1 cellular context compared by ENCODE assay signal in genomic region chr9:87562062-87562461, GRCh38.
TF ChIP-seq lines count a peak whose summit lies in the region.

No MANE protein-coding gene starts in this region.

TF ChIP-seq in GM12878, 131 proteins besides CTCF, POLR2A, EP300 and RAD21 (continued from another document):
- TF ChIP-seq, protein P1, sequence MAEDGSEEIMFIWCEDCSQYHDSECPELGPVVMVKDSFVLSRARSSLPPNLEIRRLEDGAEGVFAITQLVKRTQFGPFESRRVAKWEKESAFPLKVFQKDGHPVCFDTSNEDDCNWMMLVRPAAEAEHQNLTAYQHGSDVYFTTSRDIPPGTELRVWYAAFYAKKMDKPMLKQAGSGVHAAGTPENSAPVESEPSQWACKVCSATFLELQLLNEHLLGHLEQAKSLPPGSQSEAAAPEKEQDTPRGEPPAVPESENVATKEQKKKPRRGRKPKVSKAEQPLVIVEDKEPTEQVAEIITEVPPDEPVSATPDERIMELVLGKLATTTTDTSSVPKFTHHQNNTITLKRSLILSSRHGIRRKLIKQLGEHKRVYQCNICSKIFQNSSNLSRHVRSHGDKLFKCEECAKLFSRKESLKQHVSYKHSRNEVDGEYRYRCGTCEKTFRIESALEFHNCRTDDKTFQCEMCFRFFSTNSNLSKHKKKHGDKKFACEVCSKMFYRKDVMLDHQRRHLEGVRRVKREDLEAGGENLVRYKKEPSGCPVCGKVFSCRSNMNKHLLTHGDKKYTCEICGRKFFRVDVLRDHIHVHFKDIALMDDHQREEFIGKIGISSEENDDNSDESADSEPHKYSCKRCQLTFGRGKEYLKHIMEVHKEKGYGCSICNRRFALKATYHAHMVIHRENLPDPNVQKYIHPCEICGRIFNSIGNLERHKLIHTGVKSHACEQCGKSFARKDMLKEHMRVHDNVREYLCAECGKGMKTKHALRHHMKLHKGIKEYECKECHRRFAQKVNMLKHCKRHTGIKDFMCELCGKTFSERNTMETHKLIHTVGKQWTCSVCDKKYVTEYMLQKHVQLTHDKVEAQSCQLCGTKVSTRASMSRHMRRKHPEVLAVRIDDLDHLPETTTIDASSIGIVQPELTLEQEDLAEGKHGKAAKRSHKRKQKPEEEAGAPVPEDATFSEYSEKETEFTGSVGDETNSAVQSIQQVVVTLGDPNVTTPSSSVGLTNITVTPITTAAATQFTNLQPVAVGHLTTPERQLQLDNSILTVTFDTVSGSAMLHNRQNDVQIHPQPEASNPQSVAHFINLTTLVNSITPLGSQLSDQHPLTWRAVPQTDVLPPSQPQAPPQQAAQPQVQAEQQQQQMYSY (CRISPR knock-in tag; IDR thresholded peaks at IDR 0.05): no peak
- TF ChIP-seq ZZZ3 (IDR thresholded peaks at IDR 0.05; ENCODE audit: control insufficient read depth, insufficient read length, low read depth) (no peak), NBN (IDR thresholded peaks at IDR 0.05) (no peak), EED (IDR thresholded peaks at IDR 0.05; ENCODE audit: low read depth) (no peak), SIX5 (IDR thresholded peaks at IDR 0.05; ENCODE audit: low read depth, low read length, severe bottlenecking) (no peak), SMAD1 (IDR thresholded peaks at IDR 0.05; ENCODE audit: low read depth, partially characterized antibody) (no peak), DPF2 (IDR thresholded peaks at IDR 0.05) (no peak)
